ENCODE assay signal across 16 cellular contexts in genomic region chr13:93225610-93226009, GRCh38. TPM values are rescaled to one million over a fixed set of nuclear protein-coding genes. Genes with fewer than 3 reads are reported as not detected.
DNase-seq lines count a peak whose midpoint lies in the region; ATAC-seq and TF ChIP-seq lines count a peak whose summit lies in the region.
"Had no signal": no experiment of that assay in that cellular context is flagged by ENCODE, and none has a peak within 500 bp of the region (broad histone marks: within the 10 kb centered on the region; RNA-seq: fewer than 3 reads in every experiment).

No MANE protein-coding gene starts in this region.

- peak overlapping the region; percentile 28 to 70 for H3K9ac ChIP-seq in liver (ENCODE audit: low read depth in 1 of 2, low read length in 2 of 2)

- no peak overlapping the region for H3K4me3 Mint-ChIP-seq in activated CD4-positive, alpha-beta T cell treated with anti-CD3 and anti-CD28 coated beads, Interleukin-2, amount 10 ng/mL, durations not matched to agents 7 days and 5 days
- H3K4me3 Mint-ChIP-seq: activated naive CD8-positive, alpha-beta T cell treated with anti-CD3 and anti-CD28 coated beads, Interleukin-2, amount 10 ng/mL, durations not matched to agents 7 days and 5 days; activated T-cell treated with anti-CD3 and anti-CD28 coated beads, Interleukin-2, amount 50 U/mL, for 24 hours; CD4-positive, CD25-positive, alpha-beta regulatory T cell had no signal

- H3K27ac ChIP-seq in coronary artery (no peak overlapping the region), liver (ENCODE audit: low read depth in 1 of 2, low read length in 2 of 2) (peak overlapping the region; percentile 83 to 92), thoracic aorta (no peak overlapping the region)
- H3K27ac ChIP-seq: HL-60 had no signal

- ATAC-seq in thoracic aorta (ENCODE audit: insufficient number of reproducible peaks, low FRiP score, low read depth), result no peak

- CTCF ChIA-PET in activated CD4-positive, alpha-beta T cell treated with anti-CD3 and anti-CD28 coated beads, Interleukin-2, amount 10 ng/mL, durations not matched to agents 7 days and 5 days (lab: Charles Lee), result no interaction called here

- H3K4me3 ChIP-seq in coronary artery (peak overlapping the region; percentile 80), liver (ENCODE audit: low read depth in 1 of 3, low read length in 3 of 3) (peak overlapping the region in 2 of 3 donors; percentile 67 to 97), thoracic aorta (peak overlapping the region; percentile 81)
- H3K4me3 ChIP-seq: colonic mucosa had no signal

- DNase-seq in NCI-H226 (peak; percentile 5), coronary artery (ENCODE audit: low spot score) (no peak), thoracic aorta (ENCODE audit: low spot score) (no peak), NCI-H1092 treated with DMSO at 0.1 percent for 48 hours (lab: John Stamatoyannopoulos, UW) (no peak), 8988T (no peak)
- DNase-seq in activated CD4-positive, alpha-beta T cell treated with anti-CD3 and anti-CD28 coated beads, Interleukin-2, amount 10 ng/mL, durations not matched to agents 7 days and 5 days, result no peak
- DNase-seq: activated CD4-positive, alpha-beta T cell treated with anti-CD3 and anti-CD28 coated beads, Interleukin-2, amount 50 U/mL, for 1 hour; activated naive CD8-positive, alpha-beta T cell treated with anti-CD3 and anti-CD28 coated beads, Interleukin-2, amount 10 ng/mL, durations not matched to agents 7 days and 5 days; activated T-cell treated with anti-CD3 and anti-CD28 coated beads, Interleukin-2, amount 50 U/mL, for 24 hours; CD4-positive, CD25-positive, alpha-beta regulatory T cell; colonic mucosa; NCI-H187 treated with DMSO at 0.1 percent for 48 hours; stimulated activated CD4-positive, alpha-beta T cell treated with anti-CD3 and anti-CD28 coated beads, Interleukin-15, amount 100 ng/mL, for 24 hours; T-helper 2 cell had no signal

- H3K27me3 Mint-ChIP-seq in activated CD4-positive, alpha-beta T cell treated with anti-CD3 and anti-CD28 coated beads, Interleukin-2, amount 10 ng/mL, durations not matched to agents 7 days and 5 days, result peaks cover 41% of the 10 kb centered on the region

- H3K4me1 Mint-ChIP-seq in activated CD4-positive, alpha-beta T cell treated with anti-CD3 and anti-CD28 coated beads, Interleukin-2, amount 10 ng/mL, durations not matched to agents 7 days and 5 days, result no peaks in the 10 kb centered on the region
- H3K4me1 Mint-ChIP-seq: activated naive CD8-positive, alpha-beta T cell treated with anti-CD3 and anti-CD28 coated beads, Interleukin-2, amount 10 ng/mL, durations not matched to agents 7 days and 5 days; CD4-positive, CD25-positive, alpha-beta regulatory T cell had no signal

- H3K9me3 Mint-ChIP-seq in activated CD4-positive, alpha-beta T cell treated with anti-CD3 and anti-CD28 coated beads, Interleukin-2, amount 10 ng/mL, durations not matched to agents 7 days and 5 days, result no peaks in the 10 kb centered on the region
- H3K9me3 Mint-ChIP-seq: activated T-cell treated with anti-CD3 and anti-CD28 coated beads, Interleukin-2, amount 50 U/mL, for 24 hours had no signal

- no peaks in the 10 kb centered on the region for H3K36me3 Mint-ChIP-seq in activated CD4-positive, alpha-beta T cell treated with anti-CD3 and anti-CD28 coated beads, Interleukin-2, amount 10 ng/mL, durations not matched to agents 7 days and 5 days (ENCODE audit: low read depth)
- H3K36me3 Mint-ChIP-seq: activated naive CD8-positive, alpha-beta T cell treated with anti-CD3 and anti-CD28 coated beads, Interleukin-2, amount 10 ng/mL, durations not matched to agents 7 days and 5 days; CD4-positive, CD25-positive, alpha-beta regulatory T cell had no signal

- POLR2A ChIA-PET in activated CD4-positive, alpha-beta T cell treated with anti-CD3 and anti-CD28 coated beads, Interleukin-2, amount 10 ng/mL, durations not matched to agents 7 days and 5 days (lab: Charles Lee), result no interaction called here

- H3K27me3 ChIP-seq in liver (ENCODE audit: control insufficient read depth in 4 of 4, insufficient read depth in 4 of 4, low read length in 3 of 4) (no peaks in the 10 kb centered on the region), thoracic aorta (replicated peaks; ENCODE audit: insufficient read depth) (no peaks in the 10 kb centered on the region)

- 32% methylated on average over 2 of the region's 2 CpGs for WGBS in liver

- H3K4me1 ChIP-seq in liver (ENCODE audit: control insufficient read depth in 4 of 4, insufficient read depth in 4 of 4, low read length in 3 of 4) (peaks cover 1 to 38% (median 30%) of the 10 kb centered on the region in 4 donors), thoracic aorta (ENCODE audit: control insufficient read depth in 1 of 2, low read depth in 2 of 2) (peaks cover 9 to 25% of the 10 kb centered on the region in 2 donors)
- H3K4me1 ChIP-seq: colonic mucosa had no signal

- H3K36me3 ChIP-seq in liver (ENCODE audit: control insufficient read depth in 4 of 4, insufficient read depth in 3 of 4, low read depth in 1 of 4, low read length in 3 of 4), result no peaks in the 10 kb centered on the region
- H3K36me3 ChIP-seq in thoracic aorta, result no peaks in the 10 kb centered on the region
- H3K36me3 ChIP-seq: colonic mucosa had no signal

- no peak for TF ChIP-seq RAD21 in liver (IDR thresholded peaks at IDR 0.05)

- TF ChIP-seq CTCF in coronary artery (IDR thresholded peaks at IDR 0.05) (no peak), liver (IDR thresholded peaks at IDR 0.05; ENCODE audit: low read depth, low read length, missing input control) (no peak), thoracic aorta (IDR thresholded peaks at IDR 0.05) (no peak)

- no peak overlapping the region for H3K27ac Mint-ChIP-seq in activated CD4-positive, alpha-beta T cell treated with anti-CD3 and anti-CD28 coated beads, Interleukin-2, amount 10 ng/mL, durations not matched to agents 7 days and 5 days
- H3K27ac Mint-ChIP-seq: activated naive CD8-positive, alpha-beta T cell treated with anti-CD3 and anti-CD28 coated beads, Interleukin-2, amount 10 ng/mL, durations not matched to agents 7 days and 5 days; activated T-cell treated with anti-CD3 and anti-CD28 coated beads, Interleukin-2, amount 50 U/mL, for 24 hours; CD4-positive, CD25-positive, alpha-beta regulatory T cell had no signal

- H3K9me3 ChIP-seq in liver (ENCODE audit: control insufficient read depth in 4 of 4, low read length in 3 of 4) (no peaks in the 10 kb centered on the region), thoracic aorta (no peaks in the 10 kb centered on the region)
- H3K9me3 ChIP-seq: colonic mucosa had no signal

TF ChIP-seq in liver, 16 proteins besides CTCF, POLR2A, EP300 and RAD21:
- TF ChIP-seq REST (IDR thresholded peaks at IDR 0.05), result no peak
- no peak for TF ChIP-seq HNF4G (IDR thresholded peaks at IDR 0.05)
- no peak for TF ChIP-seq TAF1 (conservative IDR thresholded peaks at IDR 0.05)
- no peak for TF ChIP-seq JUND (IDR thresholded peaks at IDR 0.05)
- no peak for TF ChIP-seq GABPA (IDR thresholded peaks at IDR 0.05 in 1 of 2, conservative IDR thresholded peaks at IDR 0.05 in 1 of 2)
- TF ChIP-seq YY1 (IDR thresholded peaks at IDR 0.05), result no peak
- TF ChIP-seq NR2F2 (IDR thresholded peaks at IDR 0.05), result no peak

RNA-seq across cellular contexts. Expression of gene GPC6, which starts 1.0 kb away (rescaled TPM):
- total RNA-seq in liver (10 to 100 TPM; 24.5 to 29.1 TPM), thoracic aorta (10 to 100 TPM; 34.9 to 56.4 TPM)
- 10 to 100 TPM in 1 of 2 donors, 1 to 10 TPM in 1; 5.9 to 11.8 TPM for polyA plus RNA-seq in liver
- total RNA-seq in activated CD4-positive, alpha-beta T cell treated with anti-CD3 and anti-CD28 coated beads, Interleukin-2, amount 10 ng/mL, durations not matched to agents 7 days and 5 days, result not detected
- total RNA-seq: activated naive CD8-positive, alpha-beta T cell treated with anti-CD3 and anti-CD28 coated beads, Interleukin-2, amount 10 ng/mL, durations not matched to agents 7 days and 5 days; CD4-positive, CD25-positive, alpha-beta regulatory T cell had no signal
- polyA plus RNA-seq: CD4-positive, CD25-positive, alpha-beta regulatory T cell had no signal

Comparison
In these comparisons a context has a peak if more than half of its experiments do, and no peak if none do; other contexts are left out.
1. H3K27ac ChIP-seq: peak in liver (2 of 2); none in coronary artery (0 of 2) and thoracic aorta (0 of 2).
2. RNA of gene GPC6, which starts 1.0 kb away (total RNA-seq): 34.9 to 56.4 TPM in thoracic aorta and 24.5 to 29.1 TPM in liver; not detected in activated CD4-positive, alpha-beta T cell treated with anti-CD3 and anti-CD28 coated beads, Interleukin-2, amount 10 ng/mL, durations not matched to agents 7 days and 5 days; every median in the first group is over 10 times any median in the second.
3. Peak in every context shown above with its lines, with median percentiles within 50 percentile points of each other: H3K4me3 ChIP-seq.